Comparison of ENCODE assay signal across 8 cellular contexts in the genomic region with DNA sequence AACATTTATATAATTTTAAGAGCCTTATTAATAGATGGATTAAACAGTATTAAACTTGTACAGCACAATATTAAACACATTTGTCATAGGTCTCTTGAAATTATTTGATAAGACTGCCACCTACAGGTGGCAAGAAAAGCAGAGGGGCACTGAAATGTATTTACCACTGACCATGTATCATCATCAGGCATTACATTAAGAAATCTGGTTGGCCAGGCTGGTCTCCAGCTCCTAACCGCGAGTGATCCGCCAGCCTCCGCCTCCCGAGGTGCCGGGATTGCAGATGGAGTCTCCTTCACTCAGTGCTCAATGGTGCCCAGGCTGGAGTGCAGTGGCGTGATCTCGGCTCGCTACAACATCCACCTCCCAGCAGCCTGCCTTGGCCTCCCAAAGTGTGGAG. TPM values are rescaled to one million over a fixed set of nuclear protein-coding genes. Genes with fewer than 3 reads are reported as not detected.
DNase-seq lines count a peak whose midpoint lies in the region; ATAC-seq and TF ChIP-seq lines count a peak whose summit lies in the region.
"Not testable (repeated sequence)": the region's sequence is repeated elsewhere in the genome, so short reads cannot be mapped to it uniquely, and the experiment has no call there.

No MANE protein-coding gene starts in this region.

- H3K9ac ChIP-seq in mesendoderm (ENCODE audit: low read length) = not testable (repeated sequence)

- POLR2A ChIA-PET in OCI-LY7 (lab: Charles Lee) = interaction anchor here (0.7 kb wide), 1 partner anchor 125 kb away, joined by 3 read pairs; no protein-coding TSS in a partner anchor

- not testable (repeated sequence) for H4K8ac ChIP-seq in mesendoderm (ENCODE audit: low read depth, low read length)

- no CpG with 5 or more reads among the region's 9 CpGs for WGBS in mesendoderm (ENCODE audit: extremely low coverage, insufficient coverage, low lambda C conversion rate)
- 60 to 67% methylated on average over 6 to 9 of the region's 9 CpGs for WGBS in thyroid gland, 2 donors

- not testable (repeated sequence) for H3K9me3 ChIP-seq in OCI-LY7 (ENCODE audit: low read length); ascending aorta; thyroid gland

- not testable (repeated sequence) for H2BK15ac ChIP-seq in mesendoderm (replicated peaks; ENCODE audit: low read depth)

- TF ChIP-seq POLR2A in thyroid gland (IDR thresholded peaks at IDR 0.05) = not testable (repeated sequence)

- H3K4me3 ChIP-seq in OCI-LY7 (ENCODE audit: low read depth, low read length, poor library complexity, severe bottlenecking); ascending aorta; fibroblast of villous mesenchyme (ENCODE audit: low read depth, low read length); mesendoderm (ENCODE audit: low read length); thyroid gland (replicated peaks in 1 of 3): not testable (repeated sequence)

- not testable (repeated sequence) for H3K36me3 ChIP-seq in OCI-LY7 (ENCODE audit: insufficient read depth, low read length); ascending aorta; mesendoderm (ENCODE audit: control insufficient read depth, insufficient read depth, low read length); thyroid gland

- not testable (repeated sequence) for H2BK120ac ChIP-seq in mesendoderm (ENCODE audit: low read depth, low read length)

- not testable (repeated sequence) for H3K27ac ChIP-seq in OCI-LY7 (ENCODE audit: low read depth, low read length, poor library complexity, severe bottlenecking); ascending aorta; mesendoderm (ENCODE audit: low read depth, low read length); thyroid gland

- H4K20me1 ChIP-seq in OCI-LY7 (ENCODE audit: insufficient read depth, low read length) = not testable (repeated sequence)

- H3K9me2 ChIP-seq in OCI-LY7 (ENCODE audit: insufficient read depth, low read length) = not testable (repeated sequence)

- not testable (repeated sequence) for H3K79me1 ChIP-seq in mesendoderm (ENCODE audit: low read length)

- peak; percentile 62 for ATAC-seq in GM21423 (IDR thresholded peaks at IDR 0.05; ENCODE audit: unreplicated experiment)

- not testable (repeated sequence) for H3K79me2 ChIP-seq in OCI-LY7 (ENCODE audit: insufficient read depth, low read depth, low read length); mesendoderm (ENCODE audit: control insufficient read depth, insufficient read depth, low read length)

- intact Hi-C loops in OCI-LY7 (cut with micrococcal nuclease; ENCODE audit: unreplicated experiment) = loop anchor here (2.0 kb wide), 2 partner anchors 238 to 482 kb away; no protein-coding TSS in a partner anchor
- intact Hi-C loops in ascending aorta (cut with DNase I) = loop anchor here (1.0 to 2.0 kb wide), 2 partner anchors 236 to 316 kb away; no protein-coding TSS in a partner anchor
- intact Hi-C loops in thyroid gland (cut with DNase I) = loop anchor here (10.0 kb wide), 1 partner anchor 82 kb away; no protein-coding TSS in a partner anchor

- DNase-seq in DMS53 (lab: John Stamatoyannopoulos, UW) (peak; percentile 83), OCI-LY7 (ENCODE audit: low spot score) (peak; percentile 48), fibroblast of villous mesenchyme (ENCODE audit: low read depth) (peak; percentile 69), mesendoderm (peak; percentile 41)
- DNase-seq in ascending aorta (ENCODE audit: low spot score in 2 of 2); thyroid gland: not testable (repeated sequence)

- H2BK5ac ChIP-seq in mesendoderm (ENCODE audit: low read length) = not testable (repeated sequence)

- H3K4me1 ChIP-seq in OCI-LY7 (ENCODE audit: insufficient read depth, low read length, poor library complexity, severe bottlenecking); ascending aorta; mesendoderm (ENCODE audit: control insufficient read depth, low read depth, low read length); thyroid gland: not testable (repeated sequence)

- H3K4ac ChIP-seq in mesendoderm (ENCODE audit: low read depth, low read length) = not testable (repeated sequence)

- H3K27me3 ChIP-seq in ascending aorta; mesendoderm (ENCODE audit: insufficient read depth, low read length, poor library complexity); thyroid gland: not testable (repeated sequence)

- TF ChIP-seq CTCF in LNCAP (IDR thresholded peaks at IDR 0.05) (peak; percentile 80), OCI-LY7 (conservative IDR thresholded peaks at IDR 0.05; ENCODE audit: low read length) (peak; percentile 80), ascending aorta (IDR thresholded peaks at IDR 0.05) (peak; percentile 58 to 71 (median 62)), fibroblast of villous mesenchyme (IDR thresholded peaks at IDR 0.05; ENCODE audit: insufficient read depth, low read depth, low read length) (peak; percentile 61), thyroid gland (IDR thresholded peaks at IDR 0.05) (peak; percentile 50 to 77 (median 66))

- not testable (repeated sequence) for H3K23ac ChIP-seq in mesendoderm (ENCODE audit: low read length)

- H3K4me2 ChIP-seq in OCI-LY7 (ENCODE audit: low read length); mesendoderm (ENCODE audit: low read length): not testable (repeated sequence)

- H2AFZ ChIP-seq in OCI-LY7 (ENCODE audit: low read length) = not testable (repeated sequence)

- CTCF ChIA-PET in OCI-LY7 (lab: Charles Lee; ENCODE audit: unreplicated experiment) = not testable (repeated sequence)

- H3K56ac ChIP-seq in mesendoderm (ENCODE audit: low read length) = not testable (repeated sequence)

- not testable (repeated sequence) for H3K18ac ChIP-seq in mesendoderm (ENCODE audit: low read length)

- not testable (repeated sequence) for H2AK5ac ChIP-seq in mesendoderm (ENCODE audit: low read length)

- H4K5ac ChIP-seq in mesendoderm (ENCODE audit: low read length) = not testable (repeated sequence)

- not testable (repeated sequence) for BruUV-seq in OCI-LY7 (replicated peaks; lab: Mats Ljungman, UMichigan)

RNA-seq across cellular contexts. Expression of a gene that starts 35.1 kb away (rescaled TPM):
- total RNA-seq in OCI-LY7 (2014; rRNA removed; shearing (Covaris generic)) = 4.2 and 10.1 TPM in 2 replicates
- total RNA-seq in OCI-LY7 (2022) (13.2 and 15.9 TPM in 2 replicates), ascending aorta (19.6 TPM), fibroblast of villous mesenchyme (35.1 and 38.0 TPM in 2 replicates), thyroid gland (10 to 100 TPM; 37.8 to 52.3 (median 43.1) TPM)
- polyA plus RNA-seq in mesendoderm (2013, experiment 1 of 2) = 6.5 TPM
- 5.9 TPM for polyA plus RNA-seq in mesendoderm (2013, experiment 2 of 2)
